26 cellular contexts compared by ENCODE assay signal in genomic region chr5:138675998-138676397, GRCh38.
DNase-seq lines count a peak whose midpoint lies in the region; ATAC-seq, FAIRE-seq and TF ChIP-seq lines count a peak whose summit lies in the region.
"Had no signal": no experiment of that assay in that cellular context is flagged by ENCODE, and none has a peak within 500 bp of the region (broad histone marks: within the 10 kb centered on the region; RNA-seq: fewer than 3 reads in every experiment).

No MANE protein-coding gene starts in this region.

- 29 to 47% methylated on average over 5 of the region's 5 CpGs for WGBS in body of pancreas, 2 donors
- 29 to 37% methylated on average over 5 of the region's 5 CpGs for WGBS in pancreas, 2 donors

- H3K27me3 ChIP-seq in body of pancreas: no peaks in the 10 kb centered on the region
- H3K27me3 ChIP-seq in pancreas: no peaks in the 10 kb centered on the region
- H3K27me3 ChIP-seq in ascending aorta: no peaks in the 10 kb centered on the region
- H3K27me3 ChIP-seq: BLaER1 treated with 17β-estradiol and CSF1 and Interleukin-3, amounts not matched to agents 10 nM and 100 nM had no signal

- H3K27ac ChIP-seq in body of pancreas (peak overlapping the region in 2 of 4 donors; percentile 12 to 44), pancreas (peak overlapping the region in 2 of 4 donors; percentile 19 to 30), ascending aorta (no peak overlapping the region)
- H3K27ac ChIP-seq: BLaER1 treated with 17β-estradiol and CSF1 and Interleukin-3, amounts not matched to agents 10 nM and 100 nM; C4-2B had no signal

- DNase-seq in Calu3: no peak
- peak; percentile 18 to 74 (median 50) for DNase-seq in body of pancreas
- DNase-seq in pancreas: peak in 2 of 6 donors; percentile 42 to 59
- no peak for DNase-seq in ascending aorta (ENCODE audit: low spot score in 2 of 2)
- no peak for DNase-seq in stimulated activated CD4-positive, alpha-beta T cell treated with anti-CD3 and anti-CD28 coated beads, Interleukin-1b, Interleukin-23, amount 100 ng/mL, for 48 hours
- no peak for DNase-seq in activated T-cell treated with anti-CD3 and anti-CD28 coated beads, Interleukin-2, amount 50 U/mL, for 48 hours
- DNase-seq: 8988T; AML-193; Caco-2; CD4-positive, alpha-beta T cell; CD8-positive, alpha-beta T cell; DMS 273 treated with DMSO at 0.1 percent for 48 hours; DMS153; DMS53; DMS79; DND-41; EL; GDM1 had no signal

- peaks cover 11% of the 10 kb centered on the region for H3K4me1 ChIP-seq in body of pancreas
- no peaks in the 10 kb centered on the region for H3K4me1 ChIP-seq in pancreas
- no peaks in the 10 kb centered on the region for H3K4me1 ChIP-seq in ascending aorta
- H3K4me1 ChIP-seq: BLaER1 treated with 17β-estradiol and CSF1 and Interleukin-3, amounts not matched to agents 10 nM and 100 nM had no signal

- intact Hi-C loops in Calu3 (cut with micrococcal nuclease; ENCODE audit: unreplicated experiment) (no loop called here), body of pancreas (cut with DNase I) (no loop called here), pancreas (cut with DNase I) (no loop called here), ascending aorta (cut with DNase I) (no loop called here)

- H3K9me3 Mint-ChIP-seq in Calu3 (ENCODE audit: low read depth, unreplicated experiment): no peaks in the 10 kb centered on the region

- CTCF ChIA-PET in Calu3 (lab: Charles Lee): interaction anchor here (0.6 to 1.6 kb wide), 9 partner anchors 8 to 539 kb away, joined by 3 to 13 read pairs (median 4); no protein-coding TSS in a partner anchor

- peak overlapping the region; percentile 54 for H3K4me3 Mint-ChIP-seq in Calu3 (ENCODE audit: low read depth, unreplicated experiment)
- H3K4me3 Mint-ChIP-seq: B cell; CD4-positive, alpha-beta T cell; CD8-positive, alpha-beta T cell had no signal

- peak overlapping the region; percentile 99 for H3K27ac Mint-ChIP-seq in Calu3 (ENCODE audit: unreplicated experiment)
- H3K27ac Mint-ChIP-seq: B cell; CD4-positive, alpha-beta T cell; CD8-positive, alpha-beta T cell had no signal

- TF ChIP-seq POLR2A in body of pancreas (IDR thresholded peaks at IDR 0.05): no peak

- peak; percentile 90 for ATAC-seq in body of pancreas
- peak; percentile 80 to 98 (median 94) for ATAC-seq in pancreas
- no peak for ATAC-seq in HG02763 (IDR thresholded peaks at IDR 0.05; ENCODE audit: unreplicated experiment)
- ATAC-seq: CD8-positive, alpha-beta T cell; GM12878 had no signal

- TF ChIP-seq CTCF in Calu3 (IDR thresholded peaks at IDR 0.05; ENCODE audit: unreplicated experiment) (no peak), body of pancreas (IDR thresholded peaks at IDR 0.05) (no peak), pancreas (IDR thresholded peaks at IDR 0.05) (no peak), ascending aorta (IDR thresholded peaks at IDR 0.05) (no peak)

- H3K9me3 ChIP-seq in body of pancreas (no peaks in the 10 kb centered on the region), pancreas (no peaks in the 10 kb centered on the region), ascending aorta (no peaks in the 10 kb centered on the region)
- H3K9me3 ChIP-seq: Caco-2 had no signal

- BruUV-seq in Calu3 (replicated peaks; lab: Mats Ljungman, UMichigan): no TSS peak

- no peaks in the 10 kb centered on the region for H3K27me3 Mint-ChIP-seq in Calu3 (ENCODE audit: unreplicated experiment)

- peaks cover 12% of the 10 kb centered on the region for H3K36me3 Mint-ChIP-seq in Calu3 (ENCODE audit: insufficient read depth, unreplicated experiment)
- H3K36me3 Mint-ChIP-seq: CD8-positive, alpha-beta T cell had no signal

- H3K36me3 ChIP-seq in body of pancreas (replicated peaks in 1 of 2; ENCODE audit: insufficient read depth in 1 of 2, low read depth in 2 of 2) (no peaks in the 10 kb centered on the region), pancreas (no peaks in the 10 kb centered on the region), ascending aorta (no peaks in the 10 kb centered on the region)
- H3K36me3 ChIP-seq: BLaER1 treated with 17β-estradiol and CSF1 and Interleukin-3, amounts not matched to agents 10 nM and 100 nM had no signal

- FAIRE-seq in pancreas (lab: Jason Lieb, UNC): no peak
- FAIRE-seq: A204.1, GM12878, GM18507, GM19239 had no signal

- H3K4me3 ChIP-seq in body of pancreas (no peak overlapping the region), pancreas (no peak overlapping the region), ascending aorta (no peak overlapping the region)
- H3K4me3 ChIP-seq: BLaER1 treated with 17β-estradiol and CSF1 and Interleukin-3, amounts not matched to agents 10 nM and 100 nM; GM12878 had no signal

- H3K4me1 Mint-ChIP-seq in Calu3 (ENCODE audit: low read depth, unreplicated experiment): peaks cover 27% of the 10 kb centered on the region
- H3K4me1 Mint-ChIP-seq: B cell had no signal

Comparison
In these comparisons a context has a peak if more than half of its experiments do, and no peak if none do; other contexts are left out.
1. DNase-seq: peak in body of pancreas (4 of 4); none in Calu3 (single experiment), ascending aorta (0 of 2), stimulated activated CD4-positive, alpha-beta T cell treated with anti-CD3 and anti-CD28 coated beads, Interleukin-1b, Interleukin-23, amount 100 ng/mL, for 48 hours (single experiment) and activated T-cell treated with anti-CD3 and anti-CD28 coated beads, Interleukin-2, amount 50 U/mL, for 48 hours (0 of 2).